Comparison of ENCODE assay signal across 9 cellular contexts in genomic region chr19:12939908-12940533, GRCh38. TPM values are rescaled to one million over a fixed set of nuclear protein-coding genes. Genes with fewer than 3 reads are reported as not detected.
A peak's percentile ranks its signal among the peaks of the same experiment; 100 is the strongest.
DNase-seq lines count a peak whose midpoint lies in the region; ATAC-seq and TF ChIP-seq lines count a peak whose summit lies in the region.
"Had no signal": no experiment of that assay in that cellular context is flagged by ENCODE, and none has a peak within 500 bp of the region (broad histone marks: within the 10 kb centered on the region; RNA-seq: fewer than 3 reads in every experiment).

No MANE protein-coding gene starts in this region.

- no peak for ATAC-seq in activated naive CD4-positive, alpha-beta T cell treated with anti-CD3 and anti-CD28 coated beads, Interleukin-2, amount 50 U/mL, for 72 hours

- no peak overlapping the region for H3K27ac ChIP-seq in iPS-20b (ENCODE audit: low read length)
- peak overlapping the region in 4 of 5 donors; percentile 93 to 96 (median 95) for H3K27ac ChIP-seq in stomach

- peaks cover 60% of the 10 kb centered on the region for H3K36me3 Mint-ChIP-seq in T-helper 1 cell treated with Interleukin-12 subunit alpha and Interleukin-12 subunit beta and Interleukin-4 antibody, amounts not matched to agents 30 μg/mL and 1 μg/mL, for 36 hours (ENCODE audit: low read depth)
- H3K36me3 Mint-ChIP-seq in activated naive CD4-positive, alpha-beta T cell treated with anti-CD3 and anti-CD28 coated beads, Interleukin-2, amount 50 U/mL, for 72 hours = peaks cover 40 to 62% of the 10 kb centered on the region in 2 donors

- peaks cover 9% of the 10 kb centered on the region; the same call in 1 of the 2 replicates for H3K4me1 ChIP-seq in iPS-20b (ENCODE audit: insufficient read depth, low read length)
- peaks cover 30 to 76% (median 69%) of the 10 kb centered on the region in 4 donors for H3K4me1 ChIP-seq in stomach

- intact Hi-C loops in stomach (cut with DNase I; ENCODE audit: low total_unique reads) = loop anchor here (10.0 kb wide), 1 partner anchor 55 kb away; the partner anchor contains the start of genes DNASE2 and KLF1

- DNase-seq in T-helper 1 cell = no peak
- no peak for DNase-seq in activated naive CD4-positive, alpha-beta T cell treated with anti-CD3 and anti-CD28 coated beads, Interleukin-2, amount 50 U/mL, for 72 hours (ENCODE audit: low spot score in 2 of 2)
- DNase-seq in stomach = no peak
- DNase-seq in cerebellar nuclear complex (lab: John Stamatoyannopoulos, UW) = no peak
- no peak for DNase-seq in cerebellum (ENCODE audit: low spot score)
- no peak for DNase-seq in retina
- DNase-seq: AML-193 had no signal

- no peak for TF ChIP-seq EP300 in stomach (IDR thresholded peaks at IDR 0.05)

- H3K36me3 ChIP-seq in iPS-20b (ENCODE audit: insufficient read depth, low read depth, low read length) (peaks cover 64% of the 10 kb centered on the region), stomach (peaks cover 53 to 57% (median 55%) of the 10 kb centered on the region in 4 donors)

- H3K4me3 ChIP-seq in iPS-20b (ENCODE audit: low read length) = peak overlapping the region; percentile 100
- H3K4me3 ChIP-seq in stomach = peak overlapping the region; percentile 89 to 100 (median 98)

- 20 to 37% (median 33%) methylated on average over 10 to 12 of the region's 12 CpGs for WGBS in stomach, 5 donors

- H3K9me3 ChIP-seq in iPS-20b (ENCODE audit: insufficient read depth, low read depth, low read length) = no peaks in the 10 kb centered on the region
- H3K9me3 ChIP-seq in stomach = no peaks in the 10 kb centered on the region

- peaks cover 47% of the 10 kb centered on the region for H3K4me1 Mint-ChIP-seq in T-helper 1 cell treated with Interleukin-12 subunit alpha and Interleukin-12 subunit beta and Interleukin-4 antibody, amounts not matched to agents 30 μg/mL and 1 μg/mL, for 36 hours (ENCODE audit: low read depth)

- peak overlapping the region; percentile 89 for H3K27ac Mint-ChIP-seq in T-helper 1 cell treated with Interleukin-12 subunit alpha and Interleukin-12 subunit beta and Interleukin-4 antibody, amounts not matched to agents 30 μg/mL and 1 μg/mL, for 36 hours
- peak overlapping the region; percentile 97 to 99 for H3K27ac Mint-ChIP-seq in activated naive CD4-positive, alpha-beta T cell treated with anti-CD3 and anti-CD28 coated beads, Interleukin-2, amount 50 U/mL, for 72 hours

- no peaks in the 10 kb centered on the region for H3K27me3 ChIP-seq in iPS-20b (ENCODE audit: insufficient read depth, low read length)
- H3K27me3 ChIP-seq in stomach = no peaks in the 10 kb centered on the region

- H3K4me3 Mint-ChIP-seq in T-helper 1 cell treated with Interleukin-12 subunit alpha and Interleukin-12 subunit beta and Interleukin-4 antibody, amounts not matched to agents 30 μg/mL and 1 μg/mL, for 36 hours = peak overlapping the region; percentile 99

- no peak for TF ChIP-seq CTCF in stomach (IDR thresholded peaks at IDR 0.05)

- no peaks in the 10 kb centered on the region for H3K9me3 Mint-ChIP-seq in T-helper 1 cell treated with Interleukin-12 subunit alpha and Interleukin-12 subunit beta and Interleukin-4 antibody, amounts not matched to agents 30 μg/mL and 1 μg/mL, for 36 hours
- no peaks in the 10 kb centered on the region for H3K9me3 Mint-ChIP-seq in activated naive CD4-positive, alpha-beta T cell treated with anti-CD3 and anti-CD28 coated beads, Interleukin-2, amount 50 U/mL, for 72 hours

- TF ChIP-seq POLR2A in stomach (IDR thresholded peaks at IDR 0.05) = no peak

- H3K27me3 Mint-ChIP-seq in T-helper 1 cell treated with Interleukin-12 subunit alpha and Interleukin-12 subunit beta and Interleukin-4 antibody, amounts not matched to agents 30 μg/mL and 1 μg/mL, for 36 hours (ENCODE audit: low read depth) = no peaks in the 10 kb centered on the region

- H3K9ac ChIP-seq in iPS-20b (ENCODE audit: low read depth, low read length) = peak overlapping the region; percentile 98; the same call in 1 of the 2 replicates

RNA-seq across cellular contexts. Expression of gene CALR, which starts 1.6 kb away (rescaled TPM):
- total RNA-seq in activated naive CD4-positive, alpha-beta T cell treated with anti-CD3 and anti-CD28 coated beads, Interleukin-2, amount 50 U/mL, for 72 hours = 100 to 1,000 TPM; 505 to 624 TPM
- total RNA-seq in stomach = 100 to 1,000 TPM; 337 to 947 (median 504) TPM
- 100 to 1,000 TPM in 2 of 3 donors, 10 to 100 TPM in 1; 71.2 to 236 (median 158) TPM for polyA plus RNA-seq in stomach
- total RNA-seq in cerebellum = 215 TPM

RNA-seq across cellular contexts. Expression of gene RAD23A, which starts 5.6 kb away (rescaled TPM):
- total RNA-seq in activated naive CD4-positive, alpha-beta T cell treated with anti-CD3 and anti-CD28 coated beads, Interleukin-2, amount 50 U/mL, for 72 hours = 100 to 1,000 TPM; 146 to 207 TPM
- 100 to 1,000 TPM in 3 of 5 donors, 10 to 100 TPM in 2; 44.1 to 144 (median 103) TPM for total RNA-seq in stomach
- 100 to 1,000 TPM; 101 to 141 (median 106) TPM for polyA plus RNA-seq in stomach
- total RNA-seq in cerebellum = 24.1 TPM

RNA-seq across cellular contexts. Expression of gene FARSA, which starts 6.5 kb away (rescaled TPM):
- 100 to 1,000 TPM in 1 of 2 donors, 10 to 100 TPM in 1; 89.2 to 116 TPM for total RNA-seq in activated naive CD4-positive, alpha-beta T cell treated with anti-CD3 and anti-CD28 coated beads, Interleukin-2, amount 50 U/mL, for 72 hours
- total RNA-seq in stomach (100 to 1,000 TPM in 1 of 5 donors, 10 to 100 TPM in 4; 27.2 to 125 (median 51.9) TPM), cerebellum (42.3 TPM)
- polyA plus RNA-seq in stomach = 10 to 100 TPM; 34.7 to 40.3 (median 39.4) TPM

RNA-seq across cellular contexts. Expression of gene GADD45GIP1, which starts 17.0 kb away (rescaled TPM):
- total RNA-seq in activated naive CD4-positive, alpha-beta T cell treated with anti-CD3 and anti-CD28 coated beads, Interleukin-2, amount 50 U/mL, for 72 hours = 10 to 100 TPM in 1 of 2 donors, 1 to 10 TPM in 1; 7.7 to 26.7 TPM
- total RNA-seq in stomach = 10 to 100 TPM in 4 of 5 donors, 1 to 10 TPM in 1; 1.8 to 93.3 (median 25.9) TPM
- polyA plus RNA-seq in stomach = 10 to 100 TPM; 59.0 to 75.4 (median 61.8) TPM
- total RNA-seq in cerebellum = 7.2 TPM

RNA-seq across cellular contexts. Expression of gene SYCE2, which starts 20.9 kb away (rescaled TPM):
- 1 to 10 TPM; 2.2 to 4.8 TPM for total RNA-seq in activated naive CD4-positive, alpha-beta T cell treated with anti-CD3 and anti-CD28 coated beads, Interleukin-2, amount 50 U/mL, for 72 hours
- total RNA-seq in stomach (not detected), cerebellum (0.27 TPM)
- under 1 TPM in 1 of 3 donors, not detected in 2; 0.23 TPM for polyA plus RNA-seq in stomach
